In the genomic region with DNA sequence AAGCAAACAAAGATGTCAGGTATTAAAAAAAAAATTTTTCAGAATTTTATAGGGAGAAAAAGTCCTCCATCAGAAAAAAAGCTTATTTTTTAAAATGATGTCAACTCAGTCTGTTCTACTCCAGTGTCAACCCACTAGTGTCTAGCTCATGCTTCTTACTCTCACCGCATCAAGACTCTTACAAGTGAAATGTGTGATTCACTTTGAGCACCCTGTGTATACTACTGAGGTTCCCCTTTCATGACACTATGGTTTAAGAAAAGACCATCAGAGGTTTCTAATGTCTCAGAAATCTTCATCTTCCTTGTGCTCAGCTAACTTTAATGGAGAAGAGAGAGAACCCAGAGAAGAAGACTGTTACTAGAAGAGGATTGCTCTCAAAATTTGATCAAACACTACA, we compare ENCODE assay signal across 24 cellular contexts.
"Had no signal": no experiment of that assay in that cellular context is flagged by ENCODE, and none has a peak within 500 bp of the region (broad histone marks: within the 10 kb centered on the region; RNA-seq: fewer than 3 reads in every experiment).

No MANE protein-coding gene starts in this region.

- H3K27me3 ChIP-seq: esophagus muscularis mucosa, hepatocyte, stomach, suprapubic skin, vagina had no signal

- H3K4me3 Mint-ChIP-seq: activated CD4-positive, alpha-beta T cell treated with anti-CD3 and anti-CD28 coated beads, Interleukin-2, amount 10 ng/mL, durations not matched to agents 7 days and 5 days; activated CD8-positive, alpha-beta memory T cell treated with anti-CD3 and anti-CD28 coated beads, Interleukin-2, amount 10 ng/mL, durations not matched to agents 7 days and 5 days; activated CD8-positive, alpha-beta T cell treated with anti-CD3 and anti-CD28 coated beads for 36 hours; activated naive CD8-positive, alpha-beta T cell; activated T-helper 1 cell treated with anti-CD3 and anti-CD28 coated beads, Interleukin-12 subunit alpha, Interleukin-12 subunit beta, Interleukin-2, Interleukin-4 antibody, amounts not matched to agents 30 ng/mL and 10 ng/mL and 1 ng/mL, durations not matched to agents 14 hours and 24 hours and 36 hours; natural killer cell treated with Interleukin-12 subunit alpha and Interleukin-12 subunit beta and Interleukin-15 and Interleukin-18, amount 100 ng/mL, for 72 hours had no signal

- H3K79me2 ChIP-seq: hepatocyte, parathyroid adenoma had no signal

- H3K9ac ChIP-seq: parathyroid adenoma had no signal

- ATAC-seq: activated CD8-positive, alpha-beta memory T cell treated with anti-CD3 and anti-CD28 coated beads, Interleukin-2, amount 10 ng/mL, durations not matched to agents 7 days and 5 days; activated CD8-positive, alpha-beta T cell treated with anti-CD3 and anti-CD28 coated beads for 36 hours; natural killer cell treated with Interleukin-12 subunit alpha and Interleukin-12 subunit beta and Interleukin-15 and Interleukin-18, amount 100 ng/mL, for 72 hours had no signal

- H3K9me3 ChIP-seq: esophagus muscularis mucosa, stomach, suprapubic skin, vagina had no signal

- DNase-seq: activated CD4-positive, alpha-beta T cell treated with anti-CD3 and anti-CD28 coated beads, Interleukin-2, amount 10 ng/mL, durations not matched to agents 7 days and 5 days; activated CD4-positive, CD25-positive, alpha-beta regulatory T cell treated with anti-CD3 and anti-CD28 coated beads, Interleukin-2, amount 50 U/mL, for 72 hours; activated CD8-positive, alpha-beta memory T cell treated with anti-CD3 and anti-CD28 coated beads, Interleukin-2, amount 10 ng/mL, durations not matched to agents 7 days and 5 days; activated CD8-positive, alpha-beta T cell treated with anti-CD3 and anti-CD28 coated beads for 36 hours; activated gamma-delta T cell treated with Interleukin-2 at 50 U/mL for 16 hours; glutamatergic neuron; kidney glomerular epithelial cell; left ventricle myocardium superior; mammary epithelial cell; midbrain; right cardiac atrium; stimulated activated CD4-positive, alpha-beta T cell treated with anti-CD3 and anti-CD28 coated beads, Interleukin-1b, Interleukin-23, amount 100 ng/mL, for 48 hours; stomach; trophoblast cell; WERI-Rb-1 had no signal

- H3K4me1 ChIP-seq: parathyroid adenoma, suprapubic skin, vagina had no signal

- H3K27me3 Mint-ChIP-seq: activated CD4-positive, alpha-beta T cell treated with anti-CD3 and anti-CD28 coated beads, Interleukin-2, amount 10 ng/mL, durations not matched to agents 7 days and 5 days; activated CD8-positive, alpha-beta memory T cell treated with anti-CD3 and anti-CD28 coated beads, Interleukin-2, amount 10 ng/mL, durations not matched to agents 7 days and 5 days; activated CD8-positive, alpha-beta T cell treated with anti-CD3 and anti-CD28 coated beads for 36 hours; activated naive CD8-positive, alpha-beta T cell; natural killer cell treated with Interleukin-12 subunit alpha and Interleukin-12 subunit beta and Interleukin-15 and Interleukin-18, amount 100 ng/mL, for 72 hours had no signal

- H3K27ac Mint-ChIP-seq: activated CD4-positive, alpha-beta T cell treated with anti-CD3 and anti-CD28 coated beads, Interleukin-2, amount 10 ng/mL, durations not matched to agents 7 days and 5 days; activated CD8-positive, alpha-beta memory T cell treated with anti-CD3 and anti-CD28 coated beads, Interleukin-2, amount 10 ng/mL, durations not matched to agents 7 days and 5 days; activated CD8-positive, alpha-beta T cell treated with anti-CD3 and anti-CD28 coated beads for 36 hours; activated naive CD8-positive, alpha-beta T cell; activated T-helper 1 cell treated with anti-CD3 and anti-CD28 coated beads, Interleukin-12 subunit alpha, Interleukin-12 subunit beta, Interleukin-2, Interleukin-4 antibody, amounts not matched to agents 30 ng/mL and 10 ng/mL and 1 ng/mL, durations not matched to agents 14 hours and 24 hours and 36 hours; natural killer cell treated with Interleukin-12 subunit alpha and Interleukin-12 subunit beta and Interleukin-15 and Interleukin-18, amount 100 ng/mL, for 72 hours had no signal

- H3K4me2 ChIP-seq: hepatocyte had no signal

- H2AFZ ChIP-seq: hepatocyte, parathyroid adenoma had no signal

- H3K27ac ChIP-seq: esophagus muscularis mucosa, hepatocyte, parathyroid adenoma, stomach, suprapubic skin, vagina, WERI-Rb-1 had no signal

- H3K4me3 ChIP-seq: coronary artery, esophagus muscularis mucosa, hepatocyte, stomach, suprapubic skin, vagina had no signal

- H3K9me3 Mint-ChIP-seq: activated CD4-positive, alpha-beta T cell treated with anti-CD3 and anti-CD28 coated beads, Interleukin-2, amount 10 ng/mL, durations not matched to agents 7 days and 5 days; activated CD8-positive, alpha-beta T cell treated with anti-CD3 and anti-CD28 coated beads for 36 hours; activated T-helper 1 cell treated with anti-CD3 and anti-CD28 coated beads, Interleukin-12 subunit alpha, Interleukin-12 subunit beta, Interleukin-2, Interleukin-4 antibody, amounts not matched to agents 30 ng/mL and 10 ng/mL and 1 ng/mL, durations not matched to agents 14 hours and 24 hours and 36 hours; natural killer cell treated with Interleukin-12 subunit alpha and Interleukin-12 subunit beta and Interleukin-15 and Interleukin-18, amount 100 ng/mL, for 72 hours had no signal
